In genomic region chr1:197902131-197902453, GRCh38 we compare ENCODE assay signal across 9 cellular contexts. TPM values are rescaled to one million over a fixed set of nuclear protein-coding genes. Genes with fewer than 3 reads are reported as not detected.
DNase-seq lines count a peak whose midpoint lies in the region; ATAC-seq, FAIRE-seq and TF ChIP-seq lines count a peak whose summit lies in the region.
"Had no signal": no experiment of that assay in that cellular context is flagged by ENCODE, and none has a peak within 500 bp of the region (broad histone marks: within the 10 kb centered on the region; RNA-seq: fewer than 3 reads in every experiment).

No MANE protein-coding gene starts in this region.

- TF ChIP-seq CTCF in thyroid gland (IDR thresholded peaks at IDR 0.05) = no peak

- peak overlapping the region; percentile 81 for H3K4me3 Mint-ChIP-seq in activated CD8-positive, alpha-beta memory T cell treated with anti-CD3 and anti-CD28 coated beads, Interleukin-2, amount 10 ng/mL, durations not matched to agents 7 days and 5 days

- FAIRE-seq in HTR-8/SVneo (lab: Jason Lieb, UNC) = no peak
- FAIRE-seq: endometrium had no signal

- H3K4me1 ChIP-seq in thyroid gland = peaks cover 0 to 3% of the 10 kb centered on the region in 2 donors

- H3K9me3 ChIP-seq in thyroid gland = no peaks in the 10 kb centered on the region

- peaks cover 16% of the 10 kb centered on the region for H3K4me1 Mint-ChIP-seq in activated CD8-positive, alpha-beta memory T cell treated with anti-CD3 and anti-CD28 coated beads, Interleukin-2, amount 10 ng/mL, durations not matched to agents 7 days and 5 days

- no peaks in the 10 kb centered on the region for H3K36me3 Mint-ChIP-seq in activated CD8-positive, alpha-beta memory T cell treated with anti-CD3 and anti-CD28 coated beads, Interleukin-2, amount 10 ng/mL, durations not matched to agents 7 days and 5 days
- peaks cover 0 to 10% of the 10 kb centered on the region in 2 donors for H3K36me3 Mint-ChIP-seq in activated naive CD4-positive, alpha-beta T cell treated with anti-CD3 and anti-CD28 coated beads, Interleukin-2, amount 50 U/mL, for 72 hours

- H3K9me3 Mint-ChIP-seq in activated CD8-positive, alpha-beta memory T cell treated with anti-CD3 and anti-CD28 coated beads, Interleukin-2, amount 10 ng/mL, durations not matched to agents 7 days and 5 days (ENCODE audit: low read depth) = no peaks in the 10 kb centered on the region
- no peaks in the 10 kb centered on the region for H3K9me3 Mint-ChIP-seq in activated naive CD4-positive, alpha-beta T cell treated with anti-CD3 and anti-CD28 coated beads, Interleukin-2, amount 50 U/mL, for 72 hours

- TF ChIP-seq POLR2A in thyroid gland (IDR thresholded peaks at IDR 0.05) = no peak

- H3K4me3 ChIP-seq in thyroid gland (replicated peaks in 1 of 3) = peak overlapping the region; percentile 63 to 73 (median 71)

- 21 to 23% methylated on average over 6 of the region's 6 CpGs for WGBS in thyroid gland, 2 donors

- no peaks in the 10 kb centered on the region for H3K36me3 ChIP-seq in thyroid gland

- CTCF ChIA-PET in activated CD8-positive, alpha-beta memory T cell treated with anti-CD3 and anti-CD28 coated beads, Interleukin-2, amount 10 ng/mL, durations not matched to agents 7 days and 5 days (lab: Charles Lee) = interaction anchor here (0.6 to 4.6 kb wide), 9 partner anchors 10 to 383 kb away, joined by 3 to 50 read pairs (median 5); partner anchors contain the start of genes DENND1B and LHX9

- peaks cover 54% of the 10 kb centered on the region for H3K27me3 Mint-ChIP-seq in activated CD8-positive, alpha-beta memory T cell treated with anti-CD3 and anti-CD28 coated beads, Interleukin-2, amount 10 ng/mL, durations not matched to agents 7 days and 5 days

- DNase-seq in activated CD8-positive, alpha-beta memory T cell treated with anti-CD3 and anti-CD28 coated beads, Interleukin-2, amount 10 ng/mL, durations not matched to agents 7 days and 5 days = no peak
- no peak for DNase-seq in activated CD8-positive, alpha-beta memory T cell treated with anti-CD3 and anti-CD28 coated beads, Interleukin-2, amount 50 U/mL, for 4 hours
- DNase-seq in activated naive CD4-positive, alpha-beta T cell treated with anti-CD3 and anti-CD28 coated beads, Interleukin-2, amount 50 U/mL, for 72 hours (ENCODE audit: low spot score in 2 of 2) = no peak
- no peak for DNase-seq in left lobe of liver (ENCODE audit: low spot score)
- no peak for DNase-seq in thyroid gland
- DNase-seq in HTR-8/SVneo (ENCODE audit: insufficient read length, low spot score) = no peak

- H3K27ac ChIP-seq in thyroid gland = peak overlapping the region; percentile 45 to 85 (median 63)

- no peak for ATAC-seq in activated CD8-positive, alpha-beta memory T cell treated with anti-CD3 and anti-CD28 coated beads, Interleukin-2, amount 10 ng/mL, durations not matched to agents 7 days and 5 days
- ATAC-seq in activated naive CD4-positive, alpha-beta T cell treated with anti-CD3 and anti-CD28 coated beads, Interleukin-2, amount 50 U/mL, for 72 hours = no peak
- ATAC-seq in left lobe of liver (peak; percentile 7), HG02623 (IDR thresholded peaks at IDR 0.05; ENCODE audit: unreplicated experiment) (no peak), GM19328 (IDR thresholded peaks at IDR 0.05; ENCODE audit: unreplicated experiment) (no peak)

- intact Hi-C loops in thyroid gland (cut with DNase I) = no loop called here

- H3K27ac Mint-ChIP-seq in activated CD8-positive, alpha-beta memory T cell treated with anti-CD3 and anti-CD28 coated beads, Interleukin-2, amount 10 ng/mL, durations not matched to agents 7 days and 5 days = peak overlapping the region; percentile 58
- peak overlapping the region; percentile 62 to 87 for H3K27ac Mint-ChIP-seq in activated naive CD4-positive, alpha-beta T cell treated with anti-CD3 and anti-CD28 coated beads, Interleukin-2, amount 50 U/mL, for 72 hours

- no peaks in the 10 kb centered on the region for H3K27me3 ChIP-seq in thyroid gland

RNA-seq across cellular contexts. Expression of gene C1orf53, which starts 0.3 kb away (rescaled TPM):
- total RNA-seq in activated CD8-positive, alpha-beta memory T cell treated with anti-CD3 and anti-CD28 coated beads, Interleukin-2, amount 10 ng/mL, durations not matched to agents 7 days and 5 days = 1 to 10 TPM in 1 of 2 experiments, under 1 TPM in 1; 0.55 to 2.5 TPM
- total RNA-seq in activated naive CD4-positive, alpha-beta T cell treated with anti-CD3 and anti-CD28 coated beads, Interleukin-2, amount 50 U/mL, for 72 hours = 1 to 10 TPM in 1 of 2 donors, not detected in 1; 1.9 TPM
- total RNA-seq in left lobe of liver (7.0 TPM), thyroid gland (10 to 100 TPM in 2 of 4 donors, 1 to 10 TPM in 1, not detected in 1; 7.1 to 11.6 (median 10.7) TPM)

RNA-seq across cellular contexts. Expression of gene LHX9, which starts 15.1 kb away (rescaled TPM):
- total RNA-seq in activated CD8-positive, alpha-beta memory T cell treated with anti-CD3 and anti-CD28 coated beads, Interleukin-2, amount 10 ng/mL, durations not matched to agents 7 days and 5 days = under 1 TPM in 1 of 2 experiments, not detected in 1; 0.42 TPM
- not detected for total RNA-seq in activated naive CD4-positive, alpha-beta T cell treated with anti-CD3 and anti-CD28 coated beads, Interleukin-2, amount 50 U/mL, for 72 hours
- total RNA-seq in left lobe of liver (0.23 TPM), thyroid gland (not detected)
